8 cellular contexts compared by ENCODE assay signal in genomic region chr3:132659370-132660055, GRCh38. TPM values are rescaled to one million over a fixed set of nuclear protein-coding genes. Genes with fewer than 3 reads are reported as not detected.
DNase-seq lines count a peak whose midpoint lies in the region; ATAC-seq and TF ChIP-seq lines count a peak whose summit lies in the region.

Gene ACAD11 (minus strand): TSS chr3:132659809. CDS start chr3:132659751, 58 bp downstream.

- peak; percentile 33 for ATAC-seq in GM18519 (IDR thresholded peaks at IDR 0.05; ENCODE audit: low FRiP score, unreplicated experiment)
- peak; percentile 66 for ATAC-seq in HG03045 (IDR thresholded peaks at IDR 0.05; ENCODE audit: unreplicated experiment)

- DNase-seq in Ammon's horn (ENCODE audit: low spot score), result peak; percentile 83
- peak; percentile 66 for DNase-seq in NCI-H2107 treated with DMSO at 0.1 percent for 48 hours (lab: John Stamatoyannopoulos, UW; ENCODE audit: unreplicated experiment)
- DNase-seq in dermis blood vessel endothelial cell, result peak; percentile 78
- peak; percentile 89 for DNase-seq in left kidney (ENCODE audit: low read depth, low spot score)
- peak; percentile 37 to 45 for DNase-seq in stimulated activated CD4-positive, alpha-beta T cell treated with anti-CD3 and anti-CD28 coated beads, Interleukin-2, amount 100 ng/mL, for 24 hours

- H3K4me3 ChIP-seq in WI38 (ENCODE audit: low read depth, low read length), result peak within 1 kb of the TSS; percentile 75

- peak; percentile 61 for TF ChIP-seq CTCF in WI38 (IDR thresholded peaks at IDR 0.05; ENCODE audit: low read depth, low read length)

RNA-seq across cellular contexts. Expression of gene ACAD11, which starts in this region (rescaled TPM):
- 19.6 and 24.2 TPM in 2 replicates for total RNA-seq in dermis blood vessel endothelial cell

Comparison
In these comparisons a context has a peak if more than half of its experiments do, and no peak if none do; other contexts are left out.
1. Peak in every context shown above with its lines: DNase-seq, ATAC-seq and H3K4me3 ChIP-seq.